ENCODE assay signal across 8 cellular contexts in genomic region chr7:11212080-11212711, GRCh38.
DNase-seq lines count a peak whose midpoint lies in the region; ATAC-seq, FAIRE-seq and TF ChIP-seq lines count a peak whose summit lies in the region.

No MANE protein-coding gene starts in this region.

- ATAC-seq in HG03565 (IDR thresholded peaks at IDR 0.05; ENCODE audit: unreplicated experiment), result peak; percentile 86

- peak; percentile 55 for FAIRE-seq in urothelium cell line (lab: Jason Lieb, UNC)

- TF ChIP-seq CTCF in GM20000 (IDR thresholded peaks at IDR 0.05; ENCODE audit: extremely low read depth, missing control alignments), result peak; percentile 78

- DNase-seq in DMS79 (lab: John Stamatoyannopoulos, UW), result peak; percentile 54
- DNase-seq in GM20000 (ENCODE audit: low spot score), result peak; percentile 49
- peak; percentile 80 for DNase-seq in NCI-H748 treated with DMSO at 0.1 percent for 48 hours (lab: John Stamatoyannopoulos, UW)
- peak; percentile 31 for DNase-seq in activated CD8-positive, alpha-beta memory T cell treated with anti-CD3 and anti-CD28 coated beads, Interleukin-2, amount 50 U/mL, for 4 hours
- DNase-seq in fibroblast of the conjunctiva (ENCODE audit: low read depth), result peak; percentile 70
- DNase-seq in nucleus accumbens (lab: John Stamatoyannopoulos, UW), result peak in 40 of 56 donors; percentile 1 to 82 (median 25)
- peak; percentile 50 for DNase-seq in urothelium cell line (ENCODE audit: low spot score)

Comparison
In these comparisons a context has a peak if more than half of its experiments do, and no peak if none do; other contexts are left out.
1. Peak in every context shown above with its lines: DNase-seq and ATAC-seq.
2. DNase-seq: peak in every context shown above with its lines; median percentile 80 in NCI-H748 treated with DMSO at 0.1 percent for 48 hours; 70 in fibroblast of the conjunctiva; 54 in DMS79; 50 in urothelium cell line; 49 in GM20000; 31 in activated CD8-positive, alpha-beta memory T cell treated with anti-CD3 and anti-CD28 coated beads, Interleukin-2, amount 50 U/mL, for 4 hours; 25 in nucleus accumbens.